In the genomic region with DNA sequence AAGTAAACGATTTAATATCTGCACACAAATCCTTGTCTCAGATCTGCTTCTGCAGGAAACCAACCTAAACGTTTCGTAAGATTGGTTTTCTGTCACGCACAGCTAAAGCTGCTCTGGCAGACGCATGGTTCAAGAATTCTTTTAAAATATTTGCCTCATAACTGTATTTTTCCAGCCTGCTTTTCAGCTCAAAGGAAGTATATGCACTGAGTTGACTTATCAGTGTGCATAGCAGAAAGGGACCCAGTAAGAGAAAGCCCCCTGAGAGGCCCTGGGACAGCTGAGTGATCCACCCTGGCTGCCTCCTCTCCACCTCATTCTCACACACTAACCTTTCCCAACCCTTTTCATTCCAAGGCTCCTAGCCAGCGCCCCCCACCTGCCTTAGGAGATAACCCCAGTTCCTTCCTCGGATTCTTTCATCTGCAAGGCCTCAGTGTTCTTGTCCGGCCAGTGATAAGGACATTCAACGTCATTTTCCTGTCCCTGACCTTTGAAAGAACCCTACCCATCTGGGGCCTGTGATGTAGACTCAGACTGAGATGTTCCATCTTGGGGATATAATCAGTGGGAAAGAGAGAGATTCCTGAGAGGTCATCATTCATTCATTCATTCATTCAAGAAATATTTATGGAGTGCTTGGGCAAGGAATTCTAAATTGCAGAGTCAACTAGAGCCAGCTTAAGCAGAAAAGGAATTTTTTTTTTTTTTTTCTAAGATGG, we compare ENCODE assay signal across 1 cellular context.
TF ChIP-seq lines count a peak whose summit lies in the region.

No MANE protein-coding gene starts in this region.

TF ChIP-seq in K562, 482 proteins besides CTCF, POLR2A, EP300 and RAD21 (continued from another document and continues in another):
- TF ChIP-seq, protein P1, sequence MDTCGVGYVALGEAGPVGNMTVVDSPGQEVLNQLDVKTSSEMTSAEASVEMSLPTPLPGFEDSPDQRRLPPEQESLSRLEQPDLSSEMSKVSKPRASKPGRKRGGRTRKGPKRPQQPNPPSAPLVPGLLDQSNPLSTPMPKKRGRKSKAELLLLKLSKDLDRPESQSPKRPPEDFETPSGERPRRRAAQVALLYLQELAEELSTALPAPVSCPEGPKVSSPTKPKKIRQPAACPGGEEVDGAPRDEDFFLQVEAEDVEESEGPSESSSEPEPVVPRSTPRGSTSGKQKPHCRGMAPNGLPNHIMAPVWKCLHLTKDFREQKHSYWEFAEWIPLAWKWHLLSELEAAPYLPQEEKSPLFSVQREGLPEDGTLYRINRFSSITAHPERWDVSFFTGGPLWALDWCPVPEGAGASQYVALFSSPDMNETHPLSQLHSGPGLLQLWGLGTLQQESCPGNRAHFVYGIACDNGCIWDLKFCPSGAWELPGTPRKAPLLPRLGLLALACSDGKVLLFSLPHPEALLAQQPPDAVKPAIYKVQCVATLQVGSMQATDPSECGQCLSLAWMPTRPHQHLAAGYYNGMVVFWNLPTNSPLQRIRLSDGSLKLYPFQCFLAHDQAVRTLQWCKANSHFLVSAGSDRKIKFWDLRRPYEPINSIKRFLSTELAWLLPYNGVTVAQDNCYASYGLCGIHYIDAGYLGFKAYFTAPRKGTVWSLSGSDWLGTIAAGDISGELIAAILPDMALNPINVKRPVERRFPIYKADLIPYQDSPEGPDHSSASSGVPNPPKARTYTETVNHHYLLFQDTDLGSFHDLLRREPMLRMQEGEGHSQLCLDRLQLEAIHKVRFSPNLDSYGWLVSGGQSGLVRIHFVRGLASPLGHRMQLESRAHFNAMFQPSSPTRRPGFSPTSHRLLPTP (IDR thresholded peaks at IDR 0.05; ENCODE audit: borderline replicate concordance, extremely low read depth, insufficient read length), result no peak
- no peak for TF ChIP-seq ZNF586 (CRISPR knock-in tag; conservative IDR thresholded peaks at IDR 0.05)
- TF ChIP-seq ETV1 (tag; conservative IDR thresholded peaks at IDR 0.05; ENCODE audit: low read depth), result peak; percentile 91
- TF ChIP-seq, protein P2, sequence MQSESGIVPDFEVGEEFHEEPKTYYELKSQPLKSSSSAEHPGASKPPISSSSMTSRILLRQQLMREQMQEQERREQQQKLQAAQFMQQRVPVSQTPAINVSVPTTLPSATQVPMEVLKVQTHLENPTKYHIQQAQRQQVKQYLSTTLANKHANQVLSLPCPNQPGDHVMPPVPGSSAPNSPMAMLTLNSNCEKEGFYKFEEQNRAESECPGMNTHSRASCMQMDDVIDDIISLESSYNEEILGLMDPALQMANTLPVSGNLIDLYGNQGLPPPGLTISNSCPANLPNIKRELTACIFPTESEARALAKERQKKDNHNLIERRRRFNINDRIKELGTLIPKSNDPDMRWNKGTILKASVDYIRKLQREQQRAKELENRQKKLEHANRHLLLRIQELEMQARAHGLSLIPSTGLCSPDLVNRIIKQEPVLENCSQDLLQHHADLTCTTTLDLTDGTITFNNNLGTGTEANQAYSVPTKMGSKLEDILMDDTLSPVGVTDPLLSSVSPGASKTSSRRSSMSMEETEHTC (IDR thresholded peaks at IDR 0.05), result no peak
- TF ChIP-seq NR2F6 (CRISPR knock-in tag; IDR thresholded peaks at IDR 0.05), result no peak
- TF ChIP-seq MIER1 (IDR thresholded peaks at IDR 0.05; ENCODE audit: low read depth), result no peak
- peak; percentile 88 for TF ChIP-seq CREB1 (IDR thresholded peaks at IDR 0.05)
- peak; percentile 68 for TF ChIP-seq CREB1 (CRISPR knock-in tag; IDR thresholded peaks at IDR 0.05)
- TF ChIP-seq SOX6 (IDR thresholded peaks at IDR 0.05), result peak; percentile 87
- TF ChIP-seq NFXL1 (CRISPR knock-in tag; IDR thresholded peaks at IDR 0.05), result no peak
- TF ChIP-seq, protein P3, sequence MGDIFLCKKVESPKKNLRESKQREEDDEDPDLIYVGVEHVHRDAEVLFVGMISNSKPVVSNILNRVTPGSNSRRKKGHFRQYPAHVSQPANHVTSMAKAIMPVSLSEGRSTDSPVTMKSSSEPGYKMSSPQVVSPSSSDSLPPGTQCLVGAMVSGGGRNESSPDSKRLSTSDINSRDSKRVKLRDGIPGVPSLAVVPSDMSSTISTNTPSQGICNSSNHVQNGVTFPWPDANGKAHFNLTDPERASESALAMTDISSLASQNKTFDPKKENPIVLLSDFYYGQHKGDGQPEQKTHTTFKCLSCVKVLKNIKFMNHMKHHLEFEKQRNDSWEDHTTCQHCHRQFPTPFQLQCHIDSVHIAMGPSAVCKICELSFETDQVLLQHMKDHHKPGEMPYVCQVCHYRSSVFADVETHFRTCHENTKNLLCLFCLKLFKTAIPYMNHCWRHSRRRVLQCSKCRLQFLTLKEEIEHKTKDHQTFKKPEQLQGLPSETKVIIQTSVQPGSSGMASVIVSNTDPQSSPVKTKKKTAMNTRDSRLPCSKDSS (IDR thresholded peaks at IDR 0.05; ENCODE audit: low read depth, partially characterized antibody), result no peak
- TF ChIP-seq, protein P4, sequence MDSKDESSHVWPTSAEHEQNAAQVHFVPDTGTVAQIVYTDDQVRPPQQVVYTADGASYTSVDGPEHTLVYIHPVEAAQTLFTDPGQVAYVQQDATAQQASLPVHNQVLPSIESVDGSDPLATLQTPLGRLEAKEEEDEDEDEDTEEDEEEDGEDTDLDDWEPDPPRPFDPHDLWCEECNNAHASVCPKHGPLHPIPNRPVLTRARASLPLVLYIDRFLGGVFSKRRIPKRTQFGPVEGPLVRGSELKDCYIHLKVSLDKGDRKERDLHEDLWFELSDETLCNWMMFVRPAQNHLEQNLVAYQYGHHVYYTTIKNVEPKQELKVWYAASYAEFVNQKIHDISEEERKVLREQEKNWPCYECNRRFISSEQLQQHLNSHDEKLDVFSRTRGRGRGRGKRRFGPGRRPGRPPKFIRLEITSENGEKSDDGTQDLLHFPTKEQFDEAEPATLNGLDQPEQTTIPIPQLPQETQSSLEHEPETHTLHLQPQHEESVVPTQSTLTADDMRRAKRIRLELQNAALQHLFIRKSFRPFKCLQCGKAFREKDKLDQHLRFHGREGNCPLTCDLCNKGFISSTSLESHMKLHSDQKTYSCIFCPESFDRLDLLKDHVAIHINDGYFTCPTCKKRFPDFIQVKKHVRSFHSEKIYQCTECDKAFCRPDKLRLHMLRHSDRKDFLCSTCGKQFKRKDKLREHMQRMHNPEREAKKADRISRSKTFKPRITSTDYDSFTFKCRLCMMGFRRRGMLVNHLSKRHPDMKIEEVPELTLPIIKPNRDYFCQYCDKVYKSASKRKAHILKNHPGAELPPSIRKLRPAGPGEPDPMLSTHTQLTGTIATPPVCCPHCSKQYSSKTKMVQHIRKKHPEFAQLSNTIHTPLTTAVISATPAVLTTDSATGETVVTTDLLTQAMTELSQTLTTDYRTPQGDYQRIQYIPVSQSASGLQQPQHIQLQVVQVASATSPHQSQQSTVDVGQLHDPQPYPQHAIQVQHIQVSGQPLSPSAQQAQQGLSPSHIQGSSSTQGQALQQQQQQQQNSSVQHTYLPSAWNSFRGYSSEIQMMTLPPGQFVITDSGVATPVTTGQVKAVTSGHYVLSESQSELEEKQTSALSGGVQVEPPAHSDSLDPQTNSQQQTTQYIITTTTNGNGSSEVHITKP (IDR thresholded peaks at IDR 0.05; ENCODE audit: partially characterized antibody), result peak; percentile 81
- TF ChIP-seq, protein P5, sequence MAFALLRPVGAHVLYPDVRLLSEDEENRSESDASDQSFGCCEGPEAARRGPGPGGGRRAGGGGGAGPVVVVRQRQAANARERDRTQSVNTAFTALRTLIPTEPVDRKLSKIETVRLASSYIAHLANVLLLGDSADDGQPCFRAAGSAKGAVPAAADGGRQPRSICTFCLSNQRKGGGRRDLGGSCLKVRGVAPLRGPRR (CRISPR knock-in tag; IDR thresholded peaks at IDR 0.05), result no peak
- no peak for TF ChIP-seq DNMT1 (IDR thresholded peaks at IDR 0.05)
- TF ChIP-seq BRF1 (IDR thresholded peaks at IDR 0.05; ENCODE audit: borderline replicate concordance, extremely low read depth, insufficient read length), result no peak
- no peak for TF ChIP-seq ZNF695 (CRISPR knock-in tag; IDR thresholded peaks at IDR 0.05)
- TF ChIP-seq, protein P6, sequence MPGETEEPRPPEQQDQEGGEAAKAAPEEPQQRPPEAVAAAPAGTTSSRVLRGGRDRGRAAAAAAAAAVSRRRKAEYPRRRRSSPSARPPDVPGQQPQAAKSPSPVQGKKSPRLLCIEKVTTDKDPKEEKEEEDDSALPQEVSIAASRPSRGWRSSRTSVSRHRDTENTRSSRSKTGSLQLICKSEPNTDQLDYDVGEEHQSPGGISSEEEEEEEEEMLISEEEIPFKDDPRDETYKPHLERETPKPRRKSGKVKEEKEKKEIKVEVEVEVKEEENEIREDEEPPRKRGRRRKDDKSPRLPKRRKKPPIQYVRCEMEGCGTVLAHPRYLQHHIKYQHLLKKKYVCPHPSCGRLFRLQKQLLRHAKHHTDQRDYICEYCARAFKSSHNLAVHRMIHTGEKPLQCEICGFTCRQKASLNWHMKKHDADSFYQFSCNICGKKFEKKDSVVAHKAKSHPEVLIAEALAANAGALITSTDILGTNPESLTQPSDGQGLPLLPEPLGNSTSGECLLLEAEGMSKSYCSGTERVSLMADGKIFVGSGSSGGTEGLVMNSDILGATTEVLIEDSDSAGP (CRISPR knock-in tag; IDR thresholded peaks at IDR 0.05), result no peak
- TF ChIP-seq GABPA (tag; conservative IDR thresholded peaks at IDR 0.05; ENCODE audit: low read depth), result 0 out of 2 replicates have a peak, but pooled peaks have one; percentile 12
- TF ChIP-seq L3MBTL2 (IDR thresholded peaks at IDR 0.05), result peak; percentile 31; the same call in 1 of the 2 replicates
- TF ChIP-seq, protein P7, sequence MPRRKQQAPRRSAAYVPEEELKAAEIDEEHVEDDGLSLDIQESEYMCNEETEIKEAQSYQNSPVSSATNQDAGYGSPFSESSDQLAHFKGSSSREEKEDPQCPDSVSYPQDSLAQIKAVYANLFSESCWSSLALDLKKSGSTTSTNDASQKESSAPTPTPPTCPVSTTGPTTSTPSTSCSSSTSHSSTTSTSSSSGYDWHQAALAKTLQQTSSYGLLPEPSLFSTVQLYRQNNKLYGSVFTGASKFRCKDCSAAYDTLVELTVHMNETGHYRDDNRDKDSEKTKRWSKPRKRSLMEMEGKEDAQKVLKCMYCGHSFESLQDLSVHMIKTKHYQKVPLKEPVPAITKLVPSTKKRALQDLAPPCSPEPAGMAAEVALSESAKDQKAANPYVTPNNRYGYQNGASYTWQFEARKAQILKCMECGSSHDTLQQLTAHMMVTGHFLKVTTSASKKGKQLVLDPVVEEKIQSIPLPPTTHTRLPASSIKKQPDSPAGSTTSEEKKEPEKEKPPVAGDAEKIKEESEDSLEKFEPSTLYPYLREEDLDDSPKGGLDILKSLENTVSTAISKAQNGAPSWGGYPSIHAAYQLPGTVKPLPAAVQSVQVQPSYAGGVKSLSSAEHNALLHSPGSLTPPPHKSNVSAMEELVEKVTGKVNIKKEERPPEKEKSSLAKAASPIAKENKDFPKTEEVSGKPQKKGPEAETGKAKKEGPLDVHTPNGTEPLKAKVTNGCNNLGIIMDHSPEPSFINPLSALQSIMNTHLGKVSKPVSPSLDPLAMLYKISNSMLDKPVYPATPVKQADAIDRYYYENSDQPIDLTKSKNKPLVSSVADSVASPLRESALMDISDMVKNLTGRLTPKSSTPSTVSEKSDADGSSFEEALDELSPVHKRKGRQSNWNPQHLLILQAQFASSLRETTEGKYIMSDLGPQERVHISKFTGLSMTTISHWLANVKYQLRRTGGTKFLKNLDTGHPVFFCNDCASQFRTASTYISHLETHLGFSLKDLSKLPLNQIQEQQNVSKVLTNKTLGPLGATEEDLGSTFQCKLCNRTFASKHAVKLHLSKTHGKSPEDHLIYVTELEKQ (CRISPR knock-in tag; IDR thresholded peaks at IDR 0.05), result no peak
- TF ChIP-seq, protein P8, sequence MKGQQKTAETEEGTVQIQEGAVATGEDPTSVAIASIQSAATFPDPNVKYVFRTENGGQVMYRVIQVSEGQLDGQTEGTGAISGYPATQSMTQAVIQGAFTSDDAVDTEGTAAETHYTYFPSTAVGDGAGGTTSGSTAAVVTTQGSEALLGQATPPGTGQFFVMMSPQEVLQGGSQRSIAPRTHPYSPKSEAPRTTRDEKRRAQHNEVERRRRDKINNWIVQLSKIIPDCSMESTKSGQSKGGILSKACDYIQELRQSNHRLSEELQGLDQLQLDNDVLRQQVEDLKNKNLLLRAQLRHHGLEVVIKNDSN (CRISPR knock-in tag; IDR thresholded peaks at IDR 0.05), result no peak
- TF ChIP-seq ELF1 (tag; IDR thresholded peaks at IDR 0.05), result no peak
- peak; percentile 98 for TF ChIP-seq CBFA2T3 (IDR thresholded peaks at IDR 0.05)
- no peak; the same call in 1 of the 2 replicates for TF ChIP-seq NR2C2 (CRISPR knock-in tag; IDR thresholded peaks at IDR 0.05)
- peak; percentile 88 for TF ChIP-seq NR2C2 (tag; IDR thresholded peaks at IDR 0.05)
- TF ChIP-seq GATAD2A (IDR thresholded peaks at IDR 0.05), result no peak
- no peak for TF ChIP-seq ZSCAN32 (CRISPR knock-in tag; IDR thresholded peaks at IDR 0.05)
- TF ChIP-seq ZBTB8A (IDR thresholded peaks at IDR 0.05; ENCODE audit: partially characterized antibody), result no peak
- TF ChIP-seq HNRNPUL1 (IDR thresholded peaks at IDR 0.05; ENCODE audit: low read length), result no peak
- TF ChIP-seq, protein P9, sequence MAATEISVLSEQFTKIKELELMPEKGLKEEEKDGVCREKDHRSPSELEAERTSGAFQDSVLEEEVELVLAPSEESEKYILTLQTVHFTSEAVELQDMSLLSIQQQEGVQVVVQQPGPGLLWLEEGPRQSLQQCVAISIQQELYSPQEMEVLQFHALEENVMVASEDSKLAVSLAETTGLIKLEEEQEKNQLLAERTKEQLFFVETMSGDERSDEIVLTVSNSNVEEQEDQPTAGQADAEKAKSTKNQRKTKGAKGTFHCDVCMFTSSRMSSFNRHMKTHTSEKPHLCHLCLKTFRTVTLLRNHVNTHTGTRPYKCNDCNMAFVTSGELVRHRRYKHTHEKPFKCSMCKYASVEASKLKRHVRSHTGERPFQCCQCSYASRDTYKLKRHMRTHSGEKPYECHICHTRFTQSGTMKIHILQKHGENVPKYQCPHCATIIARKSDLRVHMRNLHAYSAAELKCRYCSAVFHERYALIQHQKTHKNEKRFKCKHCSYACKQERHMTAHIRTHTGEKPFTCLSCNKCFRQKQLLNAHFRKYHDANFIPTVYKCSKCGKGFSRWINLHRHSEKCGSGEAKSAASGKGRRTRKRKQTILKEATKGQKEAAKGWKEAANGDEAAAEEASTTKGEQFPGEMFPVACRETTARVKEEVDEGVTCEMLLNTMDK (IDR thresholded peaks at IDR 0.05; ENCODE audit: borderline replicate concordance, insufficient read depth, low read depth, low read length, poor library complexity, severe bottlenecking), result no peak
- TF ChIP-seq, protein P10, sequence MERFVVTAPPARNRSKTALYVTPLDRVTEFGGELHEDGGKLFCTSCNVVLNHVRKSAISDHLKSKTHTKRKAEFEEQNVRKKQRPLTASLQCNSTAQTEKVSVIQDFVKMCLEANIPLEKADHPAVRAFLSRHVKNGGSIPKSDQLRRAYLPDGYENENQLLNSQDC (CRISPR knock-in tag; IDR thresholded peaks at IDR 0.05), result no peak
- peak in 1 of 2 experiments; percentile 79 for TF ChIP-seq NCOA2 (IDR thresholded peaks at IDR 0.05; ENCODE audit: partially characterized antibody in 2 of 2)
- no peak for TF ChIP-seq FOXA3 (CRISPR knock-in tag; conservative IDR thresholded peaks at IDR 0.05 in 1 of 2, IDR thresholded peaks at IDR 0.05 in 1 of 2)
- no peak for TF ChIP-seq STAT5B (CRISPR knock-in tag; IDR thresholded peaks at IDR 0.05)
- no peak for TF ChIP-seq HIVEP1 (CRISPR knock-in tag; IDR thresholded peaks at IDR 0.05)
- TF ChIP-seq, protein P11, sequence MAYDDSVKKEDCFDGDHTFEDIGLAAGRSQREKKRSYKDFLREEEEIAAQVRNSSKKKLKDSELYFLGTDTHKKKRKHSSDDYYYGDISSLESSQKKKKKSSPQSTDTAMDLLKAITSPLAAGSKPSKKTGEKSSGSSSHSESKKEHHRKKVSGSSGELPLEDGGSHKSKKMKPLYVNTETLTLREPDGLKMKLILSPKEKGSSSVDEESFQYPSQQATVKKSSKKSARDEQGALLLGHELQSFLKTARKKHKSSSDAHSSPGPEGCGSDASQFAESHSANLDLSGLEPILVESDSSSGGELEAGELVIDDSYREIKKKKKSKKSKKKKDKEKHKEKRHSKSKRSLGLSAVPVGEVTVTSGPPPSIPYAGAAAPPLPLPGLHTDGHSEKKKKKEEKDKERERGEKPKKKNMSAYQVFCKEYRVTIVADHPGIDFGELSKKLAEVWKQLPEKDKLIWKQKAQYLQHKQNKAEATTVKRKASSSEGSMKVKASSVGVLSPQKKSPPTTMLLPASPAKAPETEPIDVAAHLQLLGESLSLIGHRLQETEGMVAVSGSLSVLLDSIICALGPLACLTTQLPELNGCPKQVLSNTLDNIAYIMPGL (CRISPR knock-in tag; IDR thresholded peaks at IDR 0.05), result no peak
